1 cellular context compared by ENCODE assay signal in the genomic region with DNA sequence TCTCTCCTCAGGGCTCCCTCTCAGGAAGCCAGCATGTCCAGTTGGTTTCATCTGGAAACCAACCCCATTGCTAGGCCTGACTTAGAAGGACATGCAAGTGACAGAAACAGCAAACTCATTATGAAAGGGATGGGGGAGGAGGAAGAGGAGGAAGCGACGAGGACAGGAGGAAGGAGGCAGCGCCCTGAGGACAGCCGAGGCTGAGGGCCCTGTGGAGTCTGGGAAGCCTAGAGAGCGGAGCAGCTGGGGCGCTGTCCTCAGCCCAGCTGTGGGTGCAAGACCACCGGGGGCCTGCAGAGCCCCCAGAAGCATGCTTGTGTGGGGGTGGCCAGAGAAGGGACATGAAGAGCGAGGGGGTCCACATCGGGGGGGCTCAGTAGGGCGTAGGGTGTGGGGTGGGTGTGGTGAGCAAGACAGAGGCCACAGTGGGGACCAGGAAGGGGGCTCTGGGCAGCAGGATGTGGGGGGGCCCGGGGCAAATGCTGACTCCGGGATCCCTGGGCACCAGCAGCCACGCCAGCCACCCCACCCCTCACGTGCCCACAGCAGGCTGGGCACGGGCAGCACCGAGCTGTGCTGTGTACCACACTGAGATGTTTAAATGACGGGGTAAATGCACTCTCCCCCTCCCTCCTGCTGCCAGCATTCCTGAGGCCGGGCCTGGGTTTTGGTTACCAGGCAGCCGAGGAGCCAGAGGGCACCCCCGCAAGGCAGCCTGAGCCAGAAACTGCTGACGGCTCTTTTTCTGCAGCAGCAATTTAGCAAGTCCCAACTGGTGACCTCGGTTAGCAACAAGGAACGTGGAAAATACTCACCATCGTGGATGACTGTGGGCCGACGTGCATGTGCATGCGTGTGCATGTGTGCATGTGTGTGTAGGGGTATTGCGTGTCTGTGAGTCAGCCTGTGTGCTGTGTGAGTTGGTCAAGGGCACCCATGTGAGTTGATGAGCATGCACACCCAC.
TF ChIP-seq lines count a peak whose summit lies in the region.

No MANE protein-coding gene starts in this region.

TF ChIP-seq in HepG2, 621 proteins besides CTCF, POLR2A, EP300 and RAD21 (continued from another document):
- TF ChIP-seq, protein P1, sequence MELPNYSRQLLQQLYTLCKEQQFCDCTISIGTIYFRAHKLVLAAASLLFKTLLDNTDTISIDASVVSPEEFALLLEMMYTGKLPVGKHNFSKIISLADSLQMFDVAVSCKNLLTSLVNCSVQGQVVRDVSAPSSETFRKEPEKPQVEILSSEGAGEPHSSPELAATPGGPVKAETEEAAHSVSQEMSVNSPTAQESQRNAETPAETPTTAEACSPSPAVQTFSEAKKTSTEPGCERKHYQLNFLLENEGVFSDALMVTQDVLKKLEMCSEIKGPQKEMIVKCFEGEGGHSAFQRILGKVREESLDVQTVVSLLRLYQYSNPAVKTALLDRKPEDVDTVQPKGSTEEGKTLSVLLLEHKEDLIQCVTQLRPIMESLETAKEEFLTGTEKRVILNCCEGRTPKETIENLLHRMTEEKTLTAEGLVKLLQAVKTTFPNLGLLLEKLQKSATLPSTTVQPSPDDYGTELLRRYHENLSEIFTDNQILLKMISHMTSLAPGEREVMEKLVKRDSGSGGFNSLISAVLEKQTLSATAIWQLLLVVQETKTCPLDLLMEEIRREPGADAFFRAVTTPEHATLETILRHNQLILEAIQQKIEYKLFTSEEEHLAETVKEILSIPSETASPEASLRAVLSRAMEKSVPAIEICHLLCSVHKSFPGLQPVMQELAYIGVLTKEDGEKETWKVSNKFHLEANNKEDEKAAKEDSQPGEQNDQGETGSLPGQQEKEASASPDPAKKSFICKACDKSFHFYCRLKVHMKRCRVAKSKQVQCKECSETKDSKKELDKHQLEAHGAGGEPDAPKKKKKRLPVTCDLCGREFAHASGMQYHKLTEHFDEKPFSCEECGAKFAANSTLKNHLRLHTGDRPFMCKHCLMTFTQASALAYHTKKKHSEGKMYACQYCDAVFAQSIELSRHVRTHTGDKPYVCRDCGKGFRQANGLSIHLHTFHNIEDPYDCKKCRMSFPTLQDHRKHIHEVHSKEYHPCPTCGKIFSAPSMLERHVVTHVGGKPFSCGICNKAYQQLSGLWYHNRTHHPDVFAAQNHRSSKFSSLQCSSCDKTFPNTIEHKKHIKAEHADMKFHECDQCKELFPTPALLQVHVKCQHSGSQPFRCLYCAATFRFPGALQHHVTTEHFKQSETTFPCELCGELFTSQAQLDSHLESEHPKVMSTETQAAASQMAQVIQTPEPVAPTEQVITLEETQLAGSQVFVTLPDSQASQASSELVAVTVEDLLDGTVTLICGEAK (IDR thresholded peaks at IDR 0.05), result no peak
- TF ChIP-seq, protein P1 (CRISPR knock-in tag; IDR thresholded peaks at IDR 0.05), result no peak
- TF ChIP-seq MAFF (IDR thresholded peaks at IDR 0.05; ENCODE audit: low read depth, low read length), result peak; percentile 40
- TF ChIP-seq ARNT2 (CRISPR knock-in tag; IDR thresholded peaks at IDR 0.05; ENCODE audit: low read depth), result no peak
- no peak for TF ChIP-seq ZNF180 (CRISPR knock-in tag; IDR thresholded peaks at IDR 0.05; ENCODE audit: borderline replicate concordance, low read depth)
- TF ChIP-seq MAFK (conservative IDR thresholded peaks at IDR 0.05 in 1 of 2, IDR thresholded peaks at IDR 0.05 in 1 of 2; ENCODE audit: low read length in 2 of 2), result peak; percentile 52 to 71; a peak in 3 of 4 replicates
- TF ChIP-seq, protein P2, sequence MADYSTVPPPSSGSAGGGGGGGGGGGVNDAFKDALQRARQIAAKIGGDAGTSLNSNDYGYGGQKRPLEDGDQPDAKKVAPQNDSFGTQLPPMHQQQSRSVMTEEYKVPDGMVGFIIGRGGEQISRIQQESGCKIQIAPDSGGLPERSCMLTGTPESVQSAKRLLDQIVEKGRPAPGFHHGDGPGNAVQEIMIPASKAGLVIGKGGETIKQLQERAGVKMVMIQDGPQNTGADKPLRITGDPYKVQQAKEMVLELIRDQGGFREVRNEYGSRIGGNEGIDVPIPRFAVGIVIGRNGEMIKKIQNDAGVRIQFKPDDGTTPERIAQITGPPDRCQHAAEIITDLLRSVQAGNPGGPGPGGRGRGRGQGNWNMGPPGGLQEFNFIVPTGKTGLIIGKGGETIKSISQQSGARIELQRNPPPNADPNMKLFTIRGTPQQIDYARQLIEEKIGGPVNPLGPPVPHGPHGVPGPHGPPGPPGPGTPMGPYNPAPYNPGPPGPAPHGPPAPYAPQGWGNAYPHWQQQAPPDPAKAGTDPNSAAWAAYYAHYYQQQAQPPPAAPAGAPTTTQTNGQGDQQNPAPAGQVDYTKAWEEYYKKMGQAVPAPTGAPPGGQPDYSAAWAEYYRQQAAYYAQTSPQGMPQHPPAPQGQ (CRISPR knock-in tag; IDR thresholded peaks at IDR 0.05; ENCODE audit: borderline replicate concordance), result no peak
- TF ChIP-seq SATB2 (CRISPR knock-in tag; IDR thresholded peaks at IDR 0.05), result no peak
